Comparison of ENCODE assay signal across 2 cellular contexts in the genomic region with DNA sequence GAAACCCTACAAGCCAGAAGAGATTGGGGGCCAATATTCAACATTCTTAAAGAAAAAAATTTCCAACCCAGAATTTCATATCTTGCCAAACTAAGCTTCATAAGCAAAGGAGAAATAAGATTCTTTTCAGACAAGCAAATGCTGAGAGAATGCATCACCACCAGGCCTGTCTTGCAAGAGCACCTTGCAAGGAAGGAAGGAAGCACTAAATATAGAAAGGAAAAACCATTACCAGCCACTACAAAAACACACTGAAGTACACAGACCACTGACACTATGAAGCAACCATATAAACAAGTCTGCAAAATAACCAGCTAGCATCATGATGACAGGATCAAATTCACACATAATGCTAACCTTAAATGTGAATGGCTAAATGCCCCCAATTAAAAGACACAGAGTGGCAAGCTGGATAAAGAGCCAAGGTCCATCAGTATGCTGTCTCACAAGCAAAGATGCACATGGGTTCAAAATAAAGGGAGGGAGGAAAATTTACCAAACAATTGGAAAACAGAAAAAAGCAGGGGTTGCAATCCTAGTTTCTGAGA. TPM values are rescaled to one million over a fixed set of nuclear protein-coding genes. Genes with fewer than 3 reads are reported as not detected.
"Had no signal": no experiment of that assay in that cellular context is flagged by ENCODE, and none has a peak within 500 bp of the region (broad histone marks: within the 10 kb centered on the region; RNA-seq: fewer than 3 reads in every experiment).

No MANE protein-coding gene starts in this region.

RNA-seq across cellular contexts. Expression of gene SPINT4, which starts 5.9 kb away (rescaled TPM):
- polyA plus RNA-seq: HepG2, IMR-90 had no signal

RNA-seq across cellular contexts. Expression of gene WFDC10B, which starts 11.4 kb away (rescaled TPM):
- polyA plus RNA-seq: IMR-90 had no signal

RNA-seq across cellular contexts. Expression of gene WFDC13, which starts 14.4 kb away (rescaled TPM):
- polyA plus RNA-seq: HepG2, IMR-90 had no signal

RNA-seq across cellular contexts. Expression of gene WFDC11, which starts 46.2 kb away (rescaled TPM):
- polyA plus RNA-seq: HepG2, IMR-90 had no signal
